8 cellular contexts compared by ENCODE assay signal in genomic region chr5:111223790-111224560, GRCh38. TPM values are rescaled to one million over a fixed set of nuclear protein-coding genes. Genes with fewer than 3 reads are reported as not detected.
DNase-seq lines count a peak whose midpoint lies in the region; ATAC-seq and TF ChIP-seq lines count a peak whose summit lies in the region.

Gene CAMK4, plus strand, starts transcription at chr5:111224384. Its CDS starts 100 bp downstream, at chr5:111224484.

- DNase-seq in NCI-H187 treated with DMSO at 0.1 percent for 48 hours (lab: John Stamatoyannopoulos, UW) (peak; percentile 35), kidney epithelial cell (ENCODE audit: low read depth) (peak; percentile 4), GM19240 (ENCODE audit: insufficient read length, low spot score) (no peak)
- DNase-seq in activated CD4-positive, CD25-positive, alpha-beta regulatory T cell (lab: John Stamatoyannopoulos, UW), result peak; percentile 31 to 76 (median 57)
- peak; percentile 84 for DNase-seq in central memory CD4-positive, alpha-beta T cell
- peak; percentile 30 to 63 (median 48) for DNase-seq in stimulated activated CD4-positive, alpha-beta T cell treated with anti-CD3 and anti-CD28 coated beads, Interleukin-1b, Interleukin-23, amount 100 ng/mL, for 24 hours (ENCODE audit: low read depth in 4 of 4, low spot score in 1 of 4)

- TF ChIP-seq CTCF in kidney epithelial cell (IDR thresholded peaks at IDR 0.05; ENCODE audit: insufficient read depth, low read length, poor library complexity, severe bottlenecking), result peak; percentile 10

- H3K27me3 ChIP-seq in kidney epithelial cell (ENCODE audit: control insufficient read depth, insufficient read depth, low read length), result no peaks in the 10 kb centered on the region

- ATAC-seq in GM18511 (IDR thresholded peaks at IDR 0.05; ENCODE audit: unreplicated experiment) (peak; percentile 79), HG02840 (IDR thresholded peaks at IDR 0.05; ENCODE audit: low FRiP score, unreplicated experiment) (peak; percentile 74)

- H3K4me3 ChIP-seq in kidney epithelial cell (ENCODE audit: low read depth, low read length), result peak within 1 kb of the TSS; percentile 54

- H3K36me3 ChIP-seq in kidney epithelial cell (ENCODE audit: control insufficient read depth, insufficient read depth, low read length), result no peaks in the 10 kb centered on the region

RNA-seq across cellular contexts. Expression of gene CAMK4, which starts in this region (rescaled TPM):
- total RNA-seq in kidney epithelial cell, result 0.62 and 0.75 TPM in 2 replicates

Comparison
In these comparisons a context has a peak if more than half of its experiments do, and no peak if none do; other contexts are left out.
1. Peak in DNase-seq and H3K4me3 ChIP-seq in kidney epithelial cell; RNA of the gene not detected or under 1 TPM.